Comparison of ENCODE assay signal across 17 cellular contexts in the genomic region with DNA sequence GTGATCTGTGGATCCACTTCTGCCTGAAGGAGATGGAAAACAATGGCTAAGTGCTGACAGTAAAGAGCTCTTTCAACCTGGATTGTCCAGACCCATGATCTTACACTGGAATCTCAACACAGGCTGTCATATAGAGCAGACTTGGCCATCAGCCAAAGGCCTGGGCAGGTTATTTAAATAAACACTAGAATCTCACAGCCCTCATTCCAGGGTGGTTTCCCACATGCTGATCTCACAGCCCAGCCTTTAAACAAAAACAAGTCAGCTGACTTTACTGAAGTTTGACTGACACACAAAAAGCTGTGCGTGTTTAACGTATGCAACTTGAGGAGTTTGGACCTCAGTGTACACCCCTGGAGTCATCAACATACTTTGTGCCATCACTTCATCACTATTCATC. TPM values are rescaled to one million over a fixed set of nuclear protein-coding genes. Genes with fewer than 3 reads are reported as not detected.
DNase-seq lines count a peak whose midpoint lies in the region; ATAC-seq and TF ChIP-seq lines count a peak whose summit lies in the region.
"Had no signal": no experiment of that assay in that cellular context is flagged by ENCODE, and none has a peak within 500 bp of the region (broad histone marks: within the 10 kb centered on the region; RNA-seq: fewer than 3 reads in every experiment).

No MANE protein-coding gene starts in this region.

- no peak overlapping the region for H3K4me3 ChIP-seq in cardiac muscle cell
- H3K4me3 ChIP-seq: esophagus muscularis mucosa had no signal

- peak in 1 of 2 donors; percentile 89 for DNase-seq in cardiac muscle cell (ENCODE audit: low read depth in 1 of 2, low spot score in 1 of 2)
- DNase-seq in left ventricle myocardium superior, result no peak
- DNase-seq in NCI-H748 treated with DMSO at 0.1 percent for 48 hours (lab: John Stamatoyannopoulos, UW), result peak; percentile 75
- DNase-seq in glomerular visceral epithelial cell (ENCODE audit: extremely low spot score), result peak; percentile 21
- DNase-seq in KG1 (lab: John Stamatoyannopoulos, UW), result no peak
- no peak for DNase-seq in dermis blood vessel endothelial cell
- no peak for DNase-seq in C1 segment of cervical spinal cord (lab: John Stamatoyannopoulos, UW)
- DNase-seq: activated T-cell treated with anti-CD3 and anti-CD28 coated beads, Interleukin-2, amount 50 U/mL, for 48 hours; aorta; H7; islet precursor cell; MV-4-11; stimulated activated CD4-positive, alpha-beta T cell treated with anti-CD3 and anti-CD28 coated beads, Interleukin-2, amount 100 ng/mL, for 24 hours; stimulated activated naive CD8-positive, alpha-beta T cell treated with anti-CD3 and anti-CD28 coated beads, Interleukin-15, Interleukin-2, amounts not matched to agents 100 U/mL and 50 U/mL, for 24 hours had no signal

- no peak for TF ChIP-seq CTCF in cardiac muscle cell (IDR thresholded peaks at IDR 0.05; ENCODE audit: low read depth, low read length)

- ATAC-seq in left ventricle myocardium superior, result no peak
- ATAC-seq in HG02588 (IDR thresholded peaks at IDR 0.05; ENCODE audit: unreplicated experiment), result no peak
- ATAC-seq: stimulated activated naive CD8-positive, alpha-beta T cell treated with anti-CD3 and anti-CD28 coated beads, Interleukin-15, Interleukin-2, amounts not matched to agents 100 U/mL and 50 U/mL, for 24 hours had no signal

- no peaks in the 10 kb centered on the region for H3K36me3 ChIP-seq in cardiac muscle cell
- H3K36me3 ChIP-seq: esophagus muscularis mucosa, neutrophil had no signal

- H3K4me1 ChIP-seq in cardiac muscle cell (ENCODE audit: low read depth), result peaks cover 13% of the 10 kb centered on the region

- no peaks in the 10 kb centered on the region for H3K27me3 ChIP-seq in cardiac muscle cell
- H3K27me3 ChIP-seq: esophagus muscularis mucosa, neutrophil had no signal

- intact Hi-C loops in left ventricle myocardium superior (cut with micrococcal nuclease), result loop anchor here (10.0 kb wide), 1 partner anchor 117 kb away; no protein-coding TSS in a partner anchor

- H3K27ac ChIP-seq in cardiac muscle cell, result peak overlapping the region; percentile 33
- H3K27ac ChIP-seq: esophagus muscularis mucosa, neutrophil had no signal

- no peaks in the 10 kb centered on the region for H3K9me3 ChIP-seq in cardiac muscle cell (ENCODE audit: low read depth)
- H3K9me3 ChIP-seq: esophagus muscularis mucosa, neutrophil had no signal

RNA-seq across cellular contexts. Expression of a gene that starts 28.4 kb away (rescaled TPM):
- total RNA-seq in cardiac muscle cell, result 1.7 and 2.5 TPM in 2 replicates
- polyA plus RNA-seq in cardiac muscle cell, result 0.39 and 2.4 TPM in 2 replicates
- 11.0 TPM for total RNA-seq in left ventricle myocardium superior
- total RNA-seq in dermis blood vessel endothelial cell, result 0.17 TPM in 1 of 2 replicates, not detected in the other
- total RNA-seq: esophagus muscularis mucosa had no signal

Comparison
In these comparisons a context has a peak if more than half of its experiments do, and no peak if none do; other contexts are left out.
1. DNase-seq: peak in NCI-H748 treated with DMSO at 0.1 percent for 48 hours (single experiment) and glomerular visceral epithelial cell (single experiment); none in left ventricle myocardium superior (single experiment), KG1 (single experiment), dermis blood vessel endothelial cell (single experiment) and C1 segment of cervical spinal cord (0 of 14).